8 cellular contexts compared by ENCODE assay signal in the genomic region with DNA sequence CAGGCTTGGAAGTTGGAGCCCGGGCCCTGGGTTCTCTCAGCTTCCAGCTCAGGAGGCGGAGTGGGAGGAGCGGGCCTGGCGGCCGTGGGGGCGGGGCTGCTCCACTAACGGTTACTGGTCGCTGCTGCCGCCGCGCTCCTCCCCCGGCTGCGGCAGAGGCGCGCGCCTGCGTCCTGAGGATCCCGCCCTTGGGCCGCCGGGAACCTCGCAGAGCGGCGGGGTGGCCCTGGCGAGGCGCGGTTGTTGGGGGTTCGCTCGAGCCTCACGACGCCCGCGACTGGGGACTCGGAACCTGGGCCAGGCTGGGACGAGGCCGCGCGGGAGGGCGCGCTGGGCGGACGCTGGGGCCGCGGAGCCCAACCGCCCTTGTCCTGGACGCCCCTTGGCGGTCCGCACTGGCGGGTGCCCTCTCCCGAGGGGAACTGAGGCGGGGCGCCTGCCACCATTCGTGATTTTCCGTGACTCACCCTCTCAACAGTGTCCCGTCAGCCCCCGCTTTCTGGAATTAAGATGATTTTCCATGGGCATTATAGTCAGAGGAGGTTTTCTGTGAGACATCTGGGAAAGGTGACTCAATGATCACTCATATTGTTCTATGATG. TPM values are rescaled to one million over a fixed set of nuclear protein-coding genes. Genes with fewer than 3 reads are reported as not detected.
DNase-seq lines count a peak whose midpoint lies in the region; ATAC-seq and TF ChIP-seq lines count a peak whose summit lies in the region.

No MANE protein-coding gene starts in this region.

- DNase-seq in OCI-M1 (lab: John Stamatoyannopoulos, UW) (peak; percentile 76), astrocyte of the cerebellum (ENCODE audit: low read depth) (peak; percentile 9), kidney epithelial cell (ENCODE audit: low read depth) (peak; percentile 7), Caco-2 (no peak), NCI-H2171 treated with DMSO at 0.1 percent for 48 hours (lab: John Stamatoyannopoulos, UW) (no peak)
- peak; percentile 8 for DNase-seq in stimulated activated CD4-positive, alpha-beta T cell treated with anti-CD3 and anti-CD28 coated beads, Interleukin-2, amount 100 ng/mL, for 4 hours (ENCODE audit: low read depth)

- in situ Hi-C loops in astrocyte of the cerebellum (cut with HindIII; ENCODE audit: low sequenced_read_pairs) = no loop called here

- peaks cover 7% of the 10 kb centered on the region for H3K9me3 Mint-ChIP-seq in Caco-2 (ENCODE audit: unreplicated experiment)

- H3K36me3 ChIP-seq in kidney epithelial cell (ENCODE audit: control insufficient read depth, insufficient read depth, low read length) (no peaks in the 10 kb centered on the region), Caco-2 (ENCODE audit: control insufficient read depth, insufficient read depth, low read length) (no peaks in the 10 kb centered on the region)

- no peak for ATAC-seq in GM18517 (IDR thresholded peaks at IDR 0.05; ENCODE audit: unreplicated experiment)
- ATAC-seq in HG03432 (IDR thresholded peaks at IDR 0.05; ENCODE audit: unreplicated experiment) = no peak

- H3K36me3 Mint-ChIP-seq in Caco-2 (ENCODE audit: insufficient read depth, unreplicated experiment) = no peaks in the 10 kb centered on the region

- H3K27ac Mint-ChIP-seq in Caco-2 (ENCODE audit: unreplicated experiment) = no peak overlapping the region

- no peak overlapping the region for H3K4me3 Mint-ChIP-seq in Caco-2 (ENCODE audit: unreplicated experiment)

- peaks cover 5% of the 10 kb centered on the region for H3K27me3 Mint-ChIP-seq in Caco-2 (ENCODE audit: insufficient read depth, unreplicated experiment)

- POLR2A ChIA-PET in Caco-2 (lab: Charles Lee) = no interaction called here

- BruUV-seq in Caco-2 (replicated peaks; lab: Mats Ljungman, UMichigan) = no TSS peak

- H3K9me3 ChIP-seq in Caco-2 = no peaks in the 10 kb centered on the region

- intact Hi-C loops in Caco-2 (cut with micrococcal nuclease; ENCODE audit: unreplicated experiment) = no loop called here

- H3K27me3 ChIP-seq in kidney epithelial cell (ENCODE audit: control insufficient read depth, insufficient read depth, low read length) = no peaks in the 10 kb centered on the region
- no peaks in the 10 kb centered on the region for H3K27me3 ChIP-seq in Caco-2 (replicated peaks; ENCODE audit: control insufficient read depth, insufficient read depth, low read length)

- no peaks in the 10 kb centered on the region for H3K4me1 ChIP-seq in Caco-2

- CTCF ChIA-PET in Caco-2 (lab: Charles Lee) = no interaction called here

- TF ChIP-seq CTCF in astrocyte of the cerebellum (IDR thresholded peaks at IDR 0.05; ENCODE audit: low read depth, low read length, missing control alignments) (no peak), kidney epithelial cell (IDR thresholded peaks at IDR 0.05; ENCODE audit: insufficient read depth, low read length, poor library complexity, severe bottlenecking) (no peak), Caco-2 (IDR thresholded peaks at IDR 0.05; ENCODE audit: insufficient read depth in 1 of 2, low read depth in 1 of 2, low read length in 1 of 2, severe bottlenecking in 1 of 2, unreplicated experiment in 1 of 2) (no peak)

- H3K4me1 Mint-ChIP-seq in Caco-2 (ENCODE audit: low read depth, unreplicated experiment) = no peaks in the 10 kb centered on the region

- H3K4me3 ChIP-seq in astrocyte of the cerebellum (ENCODE audit: low read depth, low read length) (peak overlapping the region; percentile 35), kidney epithelial cell (ENCODE audit: low read depth, low read length) (peak overlapping the region; percentile 40), Caco-2 (ENCODE audit: low read depth, low read length) (no peak overlapping the region)

RNA-seq across cellular contexts. Expression of a gene that starts 34.1 kb away (rescaled TPM):
- not detected in 2 replicates for total RNA-seq in kidney epithelial cell
- total RNA-seq in Caco-2 (2022) = not detected in 2 replicates

RNA-seq across cellular contexts. Expression of a gene that starts 40.1 kb away (rescaled TPM):
- total RNA-seq in kidney epithelial cell (not detected in 2 replicates), Caco-2 (2022) (not detected in 2 replicates)

RNA-seq across cellular contexts. Expression of a gene that starts 51.3 kb away (rescaled TPM):
- not detected in 2 replicates for total RNA-seq in kidney epithelial cell
- not detected in 2 replicates for total RNA-seq in Caco-2 (2022)

Comparison
In these comparisons a context has a peak if more than half of its experiments do, and no peak if none do; other contexts are left out.
1. DNase-seq: peak in OCI-M1 (single experiment), astrocyte of the cerebellum (single experiment), kidney epithelial cell (single experiment) and stimulated activated CD4-positive, alpha-beta T cell treated with anti-CD3 and anti-CD28 coated beads, Interleukin-2, amount 100 ng/mL, for 4 hours (single experiment); none in Caco-2 (0 of 2) and NCI-H2171 treated with DMSO at 0.1 percent for 48 hours (single experiment).